In the genomic region with DNA sequence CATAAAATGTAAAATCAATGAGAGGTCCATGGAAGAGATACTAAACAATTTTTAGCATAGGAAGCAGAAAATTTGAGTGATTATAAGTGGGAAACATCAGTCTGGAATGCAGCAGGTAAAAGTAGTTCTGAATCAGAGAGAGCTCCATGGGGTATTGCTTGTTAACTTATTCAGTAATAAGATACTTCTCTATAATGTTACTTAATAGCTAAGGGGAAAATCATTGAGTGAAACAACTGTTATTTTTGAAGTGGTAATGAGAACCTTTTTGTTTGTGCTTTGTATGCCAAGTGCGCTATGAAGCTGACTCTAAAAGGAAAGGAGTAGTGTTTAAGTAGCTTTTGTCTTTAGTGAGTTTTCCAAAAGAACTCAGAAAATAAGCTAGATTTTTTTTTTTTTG, we compare ENCODE assay signal across 17 cellular contexts.
"Had no signal": no experiment of that assay in that cellular context is flagged by ENCODE, and none has a peak within 500 bp of the region (broad histone marks: within the 10 kb centered on the region; RNA-seq: fewer than 3 reads in every experiment).

No MANE protein-coding gene starts in this region.

- H3K27me3 ChIP-seq: esophagus squamous epithelium, foreskin keratinocyte, pancreas had no signal

- H3K27ac ChIP-seq: esophagus squamous epithelium, foreskin keratinocyte, left ventricle myocardium inferior, pancreas, thoracic aorta had no signal

- H3K27ac Mint-ChIP-seq: activated CD4-positive, alpha-beta memory T cell treated with anti-CD3 and anti-CD28 coated beads, Interleukin-2, amount 10 ng/mL, durations not matched to agents 7 days and 5 days; activated CD4-positive, alpha-beta T cell treated with anti-CD3 and anti-CD28 coated beads for 36 hours; stimulated activated naive CD8-positive, alpha-beta T cell treated with anti-CD3 and anti-CD28 coated beads, Interleukin-15, amount 100 ng/mL, for 72 hours had no signal

- DNase-seq: activated CD4-positive, alpha-beta memory T cell treated with anti-CD3 and anti-CD28 coated beads, Interleukin-2, amount 10 ng/mL, durations not matched to agents 7 days and 5 days; activated CD4-positive, alpha-beta T cell treated with anti-CD3 and anti-CD28 coated beads for 36 hours; activated gamma-delta T cell; activated T-cell treated with anti-CD3 and anti-CD28 coated beads, Interleukin-2, amount 50 U/mL, for 48 hours; esophagus squamous epithelium; foreskin keratinocyte; head of caudate nucleus; left ventricle myocardium inferior; mesenchymal stem cell; pancreas; retina; stimulated activated CD4-positive, alpha-beta T cell treated with anti-CD3 and anti-CD28 coated beads, Interleukin-15, amount 100 ng/mL, for 24 hours; stimulated activated CD4-positive, alpha-beta T cell treated with anti-CD3 and anti-CD28 coated beads, Interleukin-4, amount 100 ng/mL, for 24 hours; stimulated activated naive CD8-positive, alpha-beta T cell treated with anti-CD3 and anti-CD28 coated beads, Interleukin-15, amount 100 ng/mL, for 72 hours; T-helper 9 cell had no signal

- ATAC-seq: activated CD4-positive, alpha-beta T cell treated with anti-CD3 and anti-CD28 coated beads for 36 hours; foreskin keratinocyte; pancreas; stimulated activated naive CD8-positive, alpha-beta T cell treated with anti-CD3 and anti-CD28 coated beads, Interleukin-15, amount 100 ng/mL, for 72 hours had no signal

- H3K9me3 ChIP-seq: esophagus squamous epithelium, left ventricle myocardium inferior, pancreas, thoracic aorta had no signal

- H3K27me3 Mint-ChIP-seq: activated CD4-positive, alpha-beta memory T cell treated with anti-CD3 and anti-CD28 coated beads, Interleukin-2, amount 10 ng/mL, durations not matched to agents 7 days and 5 days; activated CD4-positive, alpha-beta T cell treated with anti-CD3 and anti-CD28 coated beads for 36 hours; stimulated activated naive CD8-positive, alpha-beta T cell treated with anti-CD3 and anti-CD28 coated beads, Interleukin-15, amount 100 ng/mL, for 72 hours had no signal

- H3K4me3 ChIP-seq: esophagus squamous epithelium, left ventricle myocardium inferior, pancreas, thoracic aorta had no signal

- FAIRE-seq: astrocyte had no signal

- H3K4me3 Mint-ChIP-seq: activated CD4-positive, alpha-beta memory T cell treated with anti-CD3 and anti-CD28 coated beads, Interleukin-2, amount 10 ng/mL, durations not matched to agents 7 days and 5 days; activated CD4-positive, alpha-beta T cell treated with anti-CD3 and anti-CD28 coated beads for 36 hours; stimulated activated naive CD8-positive, alpha-beta T cell treated with anti-CD3 and anti-CD28 coated beads, Interleukin-15, amount 100 ng/mL, for 72 hours had no signal

- H3K9me3 Mint-ChIP-seq: activated CD4-positive, alpha-beta memory T cell treated with anti-CD3 and anti-CD28 coated beads, Interleukin-2, amount 10 ng/mL, durations not matched to agents 7 days and 5 days; stimulated activated naive CD8-positive, alpha-beta T cell treated with anti-CD3 and anti-CD28 coated beads, Interleukin-15, amount 100 ng/mL, for 72 hours had no signal

- H3K4me1 ChIP-seq: esophagus squamous epithelium, foreskin keratinocyte, left ventricle myocardium inferior, pancreas had no signal
